13 cellular contexts compared by ENCODE assay signal in the genomic region with DNA sequence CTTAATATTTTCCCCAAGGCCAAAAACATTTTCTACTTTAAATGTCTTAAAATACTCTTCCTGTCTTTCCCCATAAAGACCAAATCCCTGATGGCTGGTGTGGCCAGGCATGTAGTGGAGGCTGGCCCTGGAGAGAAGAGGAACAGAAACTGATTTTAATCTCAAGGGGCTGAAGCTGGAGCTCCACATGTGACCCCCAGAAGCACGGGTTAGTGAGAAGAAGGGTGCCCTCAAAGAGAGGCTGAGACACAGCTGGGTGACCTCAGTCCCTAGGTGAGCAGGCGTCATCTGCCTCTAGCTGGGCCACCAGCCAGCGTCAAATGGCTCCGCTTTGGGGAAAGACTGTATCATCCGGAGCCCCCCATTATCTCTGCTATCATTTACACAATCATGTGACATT. TPM values are rescaled to one million over a fixed set of nuclear protein-coding genes. Genes with fewer than 3 reads are reported as not detected.
DNase-seq lines count a peak whose midpoint lies in the region; ATAC-seq and TF ChIP-seq lines count a peak whose summit lies in the region.
"Had no signal": no experiment of that assay in that cellular context is flagged by ENCODE, and none has a peak within 500 bp of the region (broad histone marks: within the 10 kb centered on the region; RNA-seq: fewer than 3 reads in every experiment).

No MANE protein-coding gene starts in this region.

- peak overlapping the region; percentile 62 for H3K9ac ChIP-seq in Karpas-422 (ENCODE audit: low read length)
- H3K9ac ChIP-seq in H9 (ENCODE audit: extremely low read depth, insufficient read length, low read length): no peak overlapping the region

- TF ChIP-seq CTCF in H9 (conservative IDR thresholded peaks at IDR 0.05): no peak

- H3K27me3 ChIP-seq in Karpas-422 (ENCODE audit: low read length) (no peaks in the 10 kb centered on the region), H9 (ENCODE audit: insufficient read depth, low read length) (no peaks in the 10 kb centered on the region)

- no peak overlapping the region for H2BK5ac ChIP-seq in H9 (ENCODE audit: insufficient read length, low read length)

- WGBS in H9 (ENCODE audit: extremely low coverage, insufficient read length, low lambda C conversion rate): no CpG with 5 or more reads among the region's 5 CpGs

- H3K9me3 Mint-ChIP-seq in stimulated activated naive CD8-positive, alpha-beta T cell treated with anti-CD3 and anti-CD28 coated beads, Interleukin-15, amount 100 ng/mL, for 72 hours: peaks cover 4 to 8% of the 10 kb centered on the region in 2 donors
- H3K9me3 Mint-ChIP-seq in H9: peaks cover 8% of the 10 kb centered on the region in 2 experiments
- H3K9me3 Mint-ChIP-seq in activated CD4-positive, alpha-beta T cell treated with anti-CD3 and anti-CD28 coated beads for 36 hours (ENCODE audit: low read depth): peaks cover 8% of the 10 kb centered on the region

- no peak overlapping the region for H2BK12ac ChIP-seq in H9 (ENCODE audit: insufficient read length, low read depth, low read length)

- DNase-seq in stimulated activated naive CD8-positive, alpha-beta T cell treated with anti-CD3 and anti-CD28 coated beads, Interleukin-15, Interleukin-2, amounts not matched to agents 100 U/mL and 50 U/mL, for 24 hours: no peak
- DNase-seq in stimulated activated naive CD8-positive, alpha-beta T cell treated with anti-CD3 and anti-CD28 coated beads, Interleukin-15, amount 100 ng/mL, for 72 hours: no peak
- DNase-seq in Karpas-422: peak; percentile 98
- DNase-seq in H9: no peak
- DNase-seq in activated CD4-positive, alpha-beta T cell treated with anti-CD3 and anti-CD28 coated beads for 36 hours: no peak
- DNase-seq in SKM-1 (lab: John Stamatoyannopoulos, UW; ENCODE audit: unreplicated experiment): no peak
- no peak for DNase-seq in hippocampal formation (lab: John Stamatoyannopoulos, UW)
- DNase-seq: 8988T; activated T-cell treated with anti-CD3 and anti-CD28 coated beads, Interleukin-2, amount 50 U/mL, for 1 hour; NCI-H345; stimulated activated CD4-positive, alpha-beta T cell treated with anti-CD3 and anti-CD28 coated beads, Interleukin-2, amount 100 ng/mL, for 48 hours; trophoblast cell had no signal

- H3K23me2 ChIP-seq in H9 (ENCODE audit: insufficient read length, low read depth, low read length, poor library complexity, severe bottlenecking): peaks cover 3% of the 10 kb centered on the region

- H3K36me3 ChIP-seq in Karpas-422 (ENCODE audit: insufficient read depth, low read length): no peaks in the 10 kb centered on the region

- no peak overlapping the region for H3K4me3 Mint-ChIP-seq in stimulated activated naive CD8-positive, alpha-beta T cell treated with anti-CD3 and anti-CD28 coated beads, Interleukin-15, amount 100 ng/mL, for 72 hours
- H3K4me3 Mint-ChIP-seq in H9: no peak overlapping the region
- no peak overlapping the region for H3K4me3 Mint-ChIP-seq in activated CD4-positive, alpha-beta T cell treated with anti-CD3 and anti-CD28 coated beads for 36 hours

- peaks cover 10% of the 10 kb centered on the region for H3K4me1 Mint-ChIP-seq in stimulated activated naive CD8-positive, alpha-beta T cell treated with anti-CD3 and anti-CD28 coated beads, Interleukin-15, amount 100 ng/mL, for 72 hours
- peaks cover 4% of the 10 kb centered on the region in 2 experiments for H3K4me1 Mint-ChIP-seq in H9
- peaks cover 3% of the 10 kb centered on the region for H3K4me1 Mint-ChIP-seq in activated CD4-positive, alpha-beta T cell treated with anti-CD3 and anti-CD28 coated beads for 36 hours

- peak; percentile 40 for ATAC-seq in stimulated activated naive CD8-positive, alpha-beta T cell treated with anti-CD3 and anti-CD28 coated beads, Interleukin-15, Interleukin-2, amounts not matched to agents 100 U/mL and 50 U/mL, for 24 hours
- no peak for ATAC-seq in stimulated activated naive CD8-positive, alpha-beta T cell treated with anti-CD3 and anti-CD28 coated beads, Interleukin-15, amount 100 ng/mL, for 72 hours
- ATAC-seq in HG02870 (IDR thresholded peaks at IDR 0.05; ENCODE audit: unreplicated experiment): peak; percentile 89
- no peak for ATAC-seq in activated CD4-positive, alpha-beta T cell treated with anti-CD3 and anti-CD28 coated beads for 36 hours

- H3K56ac ChIP-seq in H9 (ENCODE audit: insufficient read length, low read depth, low read length): no peak overlapping the region

- POLR2A ChIA-PET in activated CD4-positive, alpha-beta T cell treated with anti-CD3 and anti-CD28 coated beads for 36 hours (lab: Charles Lee): no interaction called here

- H3K4me2 ChIP-seq in Karpas-422 (ENCODE audit: low read depth, low read length, poor library complexity, severe bottlenecking): peak overlapping the region; percentile 73
- no peak overlapping the region for H3K4me2 ChIP-seq in H9 (ENCODE audit: insufficient read depth, insufficient read length, low read length)

- no peaks in the 10 kb centered on the region for H3K9me2 ChIP-seq in Karpas-422 (replicated peaks; ENCODE audit: insufficient read depth, low read length)

- no peaks in the 10 kb centered on the region for H3K36me3 Mint-ChIP-seq in H9 (ENCODE audit: insufficient read depth in 1 of 3, low read depth in 3 of 3)
- H3K36me3 Mint-ChIP-seq in activated CD4-positive, alpha-beta T cell treated with anti-CD3 and anti-CD28 coated beads for 36 hours (ENCODE audit: low read depth): no peaks in the 10 kb centered on the region

- no peak overlapping the region for H2BK120ac ChIP-seq in H9 (ENCODE audit: low read depth, low read length, poor library complexity, severe bottlenecking)

- H2BK20ac ChIP-seq in H9 (ENCODE audit: low read depth, low read length, poor library complexity, severe bottlenecking): no peak overlapping the region

- H3K23ac ChIP-seq in H9 (ENCODE audit: insufficient read length, low read depth, low read length): no peak overlapping the region

- H3T11ph ChIP-seq in H9 (ENCODE audit: low read length): no peak overlapping the region

- H4K5ac ChIP-seq in H9 (ENCODE audit: insufficient read length, low read depth, low read length): no peak overlapping the region

- peak overlapping the region; percentile 35; the same call in 1 of the 2 replicates for H3K4me3 ChIP-seq in Karpas-422 (ENCODE audit: low read length)

- no peak overlapping the region for H2BK15ac ChIP-seq in H9 (ENCODE audit: low read depth, low read length)

- H3K79me2 ChIP-seq in Karpas-422 (ENCODE audit: low read length) (no peaks in the 10 kb centered on the region), H9 (ENCODE audit: insufficient read depth, low read length) (no peaks in the 10 kb centered on the region)

- H3K9me3 ChIP-seq in Karpas-422 (ENCODE audit: low read length): peaks cover 11% of the 10 kb centered on the region; the same call in 1 of the 2 replicates
- no peaks in the 10 kb centered on the region for H3K9me3 ChIP-seq in H9 (ENCODE audit: control insufficient read depth, low read depth, low read length)

- H2AK5ac ChIP-seq in H9 (ENCODE audit: insufficient read length, low read length): no peak overlapping the region

- no peak overlapping the region for H3K27ac Mint-ChIP-seq in stimulated activated naive CD8-positive, alpha-beta T cell treated with anti-CD3 and anti-CD28 coated beads, Interleukin-15, amount 100 ng/mL, for 72 hours
- H3K27ac Mint-ChIP-seq in H9: no peak overlapping the region
- no peak overlapping the region for H3K27ac Mint-ChIP-seq in activated CD4-positive, alpha-beta T cell treated with anti-CD3 and anti-CD28 coated beads for 36 hours

- no peak overlapping the region for H4K8ac ChIP-seq in H9 (replicated peaks; ENCODE audit: insufficient read length, low read depth, low read length)

- H3K4me1 ChIP-seq in Karpas-422 (ENCODE audit: low read length) (peaks cover 48% of the 10 kb centered on the region), H9 (ENCODE audit: insufficient read depth, low read length) (no peaks in the 10 kb centered on the region)

- peaks cover 44% of the 10 kb centered on the region for H3K27me3 Mint-ChIP-seq in stimulated activated naive CD8-positive, alpha-beta T cell treated with anti-CD3 and anti-CD28 coated beads, Interleukin-15, amount 100 ng/mL, for 72 hours
- no peaks in the 10 kb centered on the region; the same call in 1 of the 2 replicates for H3K27me3 Mint-ChIP-seq in H9 (ENCODE audit: low read depth)
- peaks cover 12% of the 10 kb centered on the region for H3K27me3 Mint-ChIP-seq in activated CD4-positive, alpha-beta T cell treated with anti-CD3 and anti-CD28 coated beads for 36 hours

- H4K20me1 ChIP-seq in Karpas-422 (ENCODE audit: insufficient read depth, low read depth, low read length): no peaks in the 10 kb centered on the region
- no peaks in the 10 kb centered on the region for H4K20me1 ChIP-seq in H9 (ENCODE audit: control insufficient read depth, insufficient read depth, insufficient read length)

- intact Hi-C loops in activated CD4-positive, alpha-beta T cell treated with anti-CD3 and anti-CD28 coated beads for 36 hours (cut with DNase I, micrococcal nuclease): no loop called here

- H3K14ac ChIP-seq in H9 (ENCODE audit: insufficient read depth, low read length): no peak overlapping the region

- CTCF ChIA-PET in activated CD4-positive, alpha-beta T cell treated with anti-CD3 and anti-CD28 coated beads for 36 hours (lab: Charles Lee): no interaction called here

- H2AFZ ChIP-seq in Karpas-422 (ENCODE audit: low read length): no peak overlapping the region
- no peak overlapping the region for H2AFZ ChIP-seq in H9 (ENCODE audit: low read length)

- no peak overlapping the region for H4K91ac ChIP-seq in H9 (ENCODE audit: insufficient read length, low read depth, low read length)

- no peak overlapping the region for H3K4ac ChIP-seq in H9 (ENCODE audit: low read depth, low read length)

- H3K18ac ChIP-seq in H9 (ENCODE audit: insufficient read length, low read depth, low read length): no peak overlapping the region

- H3K27ac ChIP-seq in Karpas-422 (ENCODE audit: low read length) (peak overlapping the region; percentile 94), H9 (ENCODE audit: insufficient read length, low read depth, low read length) (no peak overlapping the region)

- no peaks in the 10 kb centered on the region for H3K79me1 ChIP-seq in H9 (ENCODE audit: insufficient read depth, low read depth, low read length, poor library complexity, severe bottlenecking)

RNA-seq across cellular contexts. Expression of a gene that starts 19.3 kb away (rescaled TPM):
- 46.1 and 48.6 TPM in 2 replicates for total RNA-seq in Karpas-422 (2014; rRNA removed; shearing (Covaris generic); ENCODE audit: low replicate concordance)
- 28.3 and 30.7 TPM in 2 replicates for total RNA-seq in H9 (2021)
- total RNA-seq in activated CD4-positive, alpha-beta T cell treated with anti-CD3 and anti-CD28 coated beads for 36 hours: 10 to 100 TPM; 27.0 to 27.1 TPM

Comparison
In these comparisons a context has a peak if more than half of its experiments do, and no peak if none do; other contexts are left out.
1. ATAC-seq: peak in stimulated activated naive CD8-positive, alpha-beta T cell treated with anti-CD3 and anti-CD28 coated beads, Interleukin-15, Interleukin-2, amounts not matched to agents 100 U/mL and 50 U/mL, for 24 hours (single experiment) and HG02870 (single experiment); none in stimulated activated naive CD8-positive, alpha-beta T cell treated with anti-CD3 and anti-CD28 coated beads, Interleukin-15, amount 100 ng/mL, for 72 hours (single experiment) and activated CD4-positive, alpha-beta T cell treated with anti-CD3 and anti-CD28 coated beads for 36 hours (single experiment).